In the genomic region with DNA sequence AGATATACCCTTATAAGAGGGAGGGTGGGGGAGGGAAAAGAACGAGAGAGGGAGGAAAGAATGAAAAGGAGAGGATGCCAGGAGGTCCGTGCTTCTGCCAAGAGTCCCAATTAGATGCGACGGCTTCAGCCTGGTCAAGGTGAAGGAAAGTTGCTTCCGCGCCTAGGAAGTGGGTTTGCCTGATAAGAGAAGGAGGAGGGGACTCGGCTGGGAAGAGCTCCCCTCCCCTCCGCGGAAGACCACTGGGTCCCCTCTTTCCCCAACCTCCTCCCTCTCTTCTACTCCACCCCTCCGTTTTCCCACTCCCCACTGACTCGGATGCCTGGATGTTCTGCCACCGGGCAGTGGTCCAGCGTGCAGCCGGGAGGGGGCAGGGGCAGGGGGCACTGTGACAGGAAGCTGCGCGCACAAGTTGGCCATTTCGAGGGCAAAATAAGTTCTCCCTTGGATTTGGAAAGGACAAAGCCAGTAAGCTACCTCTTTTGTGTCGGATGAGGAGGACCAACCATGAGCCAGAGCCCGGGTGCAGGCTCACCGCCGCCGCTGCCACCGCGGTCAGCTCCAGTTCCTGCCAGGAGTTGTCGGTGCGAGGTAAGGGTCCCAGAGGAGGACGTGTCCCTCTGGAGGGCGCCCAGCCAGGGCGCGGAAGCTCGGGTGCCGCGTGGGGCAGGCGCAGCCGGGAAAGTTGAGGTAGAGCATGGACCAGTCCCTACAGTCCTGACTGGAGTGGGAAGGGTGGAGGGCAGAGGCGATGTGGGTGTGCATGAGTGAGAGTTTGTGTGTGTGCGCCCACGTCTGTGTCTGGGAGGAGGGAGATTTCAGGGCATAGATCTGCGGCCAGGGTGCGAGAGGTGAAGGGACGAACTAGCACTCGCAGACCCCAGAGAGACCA, we compare ENCODE assay signal across 13 cellular contexts. TPM values are rescaled to one million over a fixed set of nuclear protein-coding genes. Genes with fewer than 3 reads are reported as not detected.
DNase-seq lines count a peak whose midpoint lies in the region; ATAC-seq, FAIRE-seq and TF ChIP-seq lines count a peak whose summit lies in the region.
"Had no signal": no experiment of that assay in that cellular context is flagged by ENCODE, and none has a peak within 500 bp of the region (broad histone marks: within the 10 kb centered on the region; RNA-seq: fewer than 3 reads in every experiment).

No MANE protein-coding gene starts in this region.

- peaks cover 48% of the 10 kb centered on the region for H3K27me3 Mint-ChIP-seq in chondrocyte (ENCODE audit: low read depth)

- no peak for FAIRE-seq in HepG2 (lab: Jason Lieb, UNC)

- H3K4me3 Mint-ChIP-seq in chondrocyte (ENCODE audit: unreplicated experiment), result peak overlapping the region; percentile 66

- H3K4me2 ChIP-seq in GM23248 (ENCODE audit: unreplicated experiment) (no peak overlapping the region), HepG2 (ENCODE audit: low read depth, low read length) (no peak overlapping the region)

- DNase-seq in GM23248, result no peak
- DNase-seq in chondrocyte (ENCODE audit: low spot score), result no peak
- no peak for DNase-seq in HepG2 (ENCODE audit: low spot score)
- no peak for DNase-seq in lower leg skin (ENCODE audit: low spot score in 2 of 2)
- no peak for DNase-seq in activated CD4-positive, alpha-beta T cell treated with anti-CD3 and anti-CD28 coated beads for 48 hours
- no peak for DNase-seq in G401 (ENCODE audit: low spot score)
- DNase-seq: effector memory CD4-positive, alpha-beta T cell; HCEC 1CT; NCI-H2171 treated with DMSO at 0.1 percent for 48 hours had no signal

- intact Hi-C loops in HepG2 (cut with micrococcal nuclease; ENCODE audit: unreplicated experiment), result no loop called here
- intact Hi-C loops in lower leg skin (cut with DNase I; ENCODE audit: low total_unique reads), result no loop called here

- POLR2A ChIA-PET in HepG2 (lab: Yijun Ruan, JAX), result no interaction called here

- H3K9me3 Mint-ChIP-seq in chondrocyte (ENCODE audit: low read depth), result no peaks in the 10 kb centered on the region

- no peak overlapping the region for H3K27ac ChIP-seq in GM23248
- no peak overlapping the region for H3K27ac ChIP-seq in HepG2 (ENCODE audit: extremely low read length, insufficient read depth, low read length)
- no peak overlapping the region for H3K27ac ChIP-seq in skeletal muscle tissue (ENCODE audit: low read depth, low read length)

- BruUV-seq in HepG2 (replicated peaks; lab: Mats Ljungman, UMichigan), result no TSS peak

- H3K9me2 ChIP-seq in GM23248 (ENCODE audit: insufficient read depth), result no peaks in the 10 kb centered on the region

- H3K9ac ChIP-seq in GM23248, result no peak overlapping the region
- no peak overlapping the region for H3K9ac ChIP-seq in HepG2 (ENCODE audit: insufficient read depth, low read depth, low read length)
- no peak overlapping the region for H3K9ac ChIP-seq in skeletal muscle tissue (ENCODE audit: low read depth in 1 of 3, low read length in 3 of 3)

- H3K27me3 ChIP-seq in GM23248 (replicated peaks; ENCODE audit: insufficient read depth) (peaks cover 26% of the 10 kb centered on the region), HepG2 (ENCODE audit: control insufficient read depth in 1 of 2, insufficient read depth in 2 of 2, low read length in 2 of 2) (peaks cover 0 to 12% of the 10 kb centered on the region in 2 experiments; a peak in 1 of 5 replicates), skeletal muscle tissue (ENCODE audit: control insufficient read depth in 3 of 3, insufficient read depth in 3 of 3, low read length in 3 of 3) (peaks cover 22 to 25% (median 23%) of the 10 kb centered on the region in 3 donors)

- H3K36me3 ChIP-seq in GM23248 (ENCODE audit: low read depth), result no peaks in the 10 kb centered on the region
- H3K36me3 ChIP-seq in HepG2 (replicated peaks in 1 of 2; ENCODE audit: control insufficient read depth in 1 of 2, insufficient read depth in 2 of 2, low read length in 2 of 2), result no peaks in the 10 kb centered on the region
- no peaks in the 10 kb centered on the region for H3K36me3 ChIP-seq in skeletal muscle tissue (ENCODE audit: control insufficient read depth in 3 of 3, insufficient read depth in 3 of 3, low read length in 3 of 3)

- H3K36me3 Mint-ChIP-seq in chondrocyte (ENCODE audit: low read depth), result no peaks in the 10 kb centered on the region

- H2AFZ ChIP-seq in GM23248 (peak overlapping the region; percentile 38; the same call in 1 of the 2 replicates), HepG2 (ENCODE audit: low read length) (no peak overlapping the region)

- 2 to 4% methylated on average over 38 to 42 of the region's 42 CpGs for WGBS in GM23248 (ENCODE audit: low coverage in 1 of 2, low lambda C conversion rate in 2 of 2, missing lambda C conversion rate in 2 of 2), 2 experiments
- 27% methylated on average over 29 of the region's 42 CpGs for WGBS in HepG2 (ENCODE audit: low lambda C conversion rate)
- 2 to 6% methylated on average over 38 to 42 of the region's 42 CpGs for WGBS in lower leg skin, 2 donors

- no peak overlapping the region for H3K27ac Mint-ChIP-seq in chondrocyte (ENCODE audit: unreplicated experiment)

- H3K79me2 ChIP-seq in GM23248 (ENCODE audit: insufficient read depth) (no peaks in the 10 kb centered on the region), HepG2 (ENCODE audit: insufficient read depth, low read length) (no peaks in the 10 kb centered on the region)

- TF ChIP-seq POLR2A in HepG2 (IDR thresholded peaks at IDR 0.05; ENCODE audit: insufficient read depth in 1 of 2, low read depth in 2 of 2, low read length in 2 of 2) (no peak), lower leg skin (IDR thresholded peaks at IDR 0.05) (no peak)

- CTCF ChIA-PET in HepG2 (lab: Yijun Ruan, JAX; ENCODE audit: low intra/inter-chr PET ratio, low total read pairs), result no interaction called here

- H4K20me1 ChIP-seq in GM23248 (ENCODE audit: insufficient read depth) (no peaks in the 10 kb centered on the region), HepG2 (ENCODE audit: insufficient read depth, low read length) (no peaks in the 10 kb centered on the region)

- TF ChIP-seq CTCF in chondrocyte (IDR thresholded peaks at IDR 0.05), result no peak
- no peak for TF ChIP-seq CTCF in HepG2 (CRISPR knock-in tag; IDR thresholded peaks at IDR 0.05)
- TF ChIP-seq CTCF in lower leg skin (IDR thresholded peaks at IDR 0.05), result no peak

- H3K4me3 ChIP-seq in GM23248 (no peak overlapping the region), HepG2 (replicated peaks in 1 of 3; ENCODE audit: insufficient read depth in 1 of 3, low read depth in 2 of 3, low read length in 3 of 3) (no peak overlapping the region), skeletal muscle tissue (ENCODE audit: low read length in 3 of 3) (peak overlapping the region in 2 of 3 donors; percentile 41 to 45), lower leg skin (ENCODE audit: low read depth, poor library complexity, severe bottlenecking) (no peak overlapping the region)

- TF ChIP-seq RAD21 in HepG2 (CRISPR knock-in tag; IDR thresholded peaks at IDR 0.05), result no peak

- H3F3A ChIP-seq in GM23248 (ENCODE audit: insufficient read depth), result no peaks in the 10 kb centered on the region

- ATAC-seq in HepG2, result peak; percentile 22; the same call in 1 of the 3 replicates
- no peak for ATAC-seq in HG02571 (IDR thresholded peaks at IDR 0.05; ENCODE audit: unreplicated experiment)

- 0 out of 2 replicates have a peak, but pooled peaks cover 4% of the 10 kb centered on the region for H3K4me1 ChIP-seq in GM23248 (ENCODE audit: insufficient read depth)
- no peaks in the 10 kb centered on the region for H3K4me1 ChIP-seq in HepG2 (ENCODE audit: insufficient read depth, low read length)
- peaks cover 6 to 11% (median 11%) of the 10 kb centered on the region in 3 donors for H3K4me1 ChIP-seq in skeletal muscle tissue (ENCODE audit: control insufficient read depth in 3 of 3, insufficient read depth in 3 of 3, low read length in 3 of 3)

- in situ Hi-C loops in GM23248 (cut with MboI) (no loop called here), HepG2 (cut with HindIII; ENCODE audit: extremely low pct_ligation_motif_present, low pct_unique_long_range_greater_than_20kb) (no loop called here), G401 (cut with HindIII; ENCODE audit: low sequenced_read_pairs) (no loop called here)

- H3K9me3 ChIP-seq in GM23248 (ENCODE audit: low read depth) (no peaks in the 10 kb centered on the region), HepG2 (ENCODE audit: low read length) (no peaks in the 10 kb centered on the region), skeletal muscle tissue (ENCODE audit: control insufficient read depth in 3 of 3, low read length in 3 of 3) (no peaks in the 10 kb centered on the region)

- TF ChIP-seq EP300 in HepG2 (IDR thresholded peaks at IDR 0.05; ENCODE audit: low read depth in 2 of 2, low read length in 2 of 2), result no peak
- TF ChIP-seq EP300 in HepG2 (CRISPR knock-in tag; IDR thresholded peaks at IDR 0.05; ENCODE audit: borderline replicate concordance), result no peak

- peaks cover 17% of the 10 kb centered on the region for H3K4me1 Mint-ChIP-seq in chondrocyte (ENCODE audit: low read depth)

RNA-seq across cellular contexts. Expression of a gene that starts 0.8 kb away (rescaled TPM):
- not detected in 2 replicates for total RNA-seq in GM23248 (2014; rRNA removed; shearing (Covaris generic))
- polyA plus RNA-seq in GM23248 (2016; fragmentation: Nextera tagmentation; extraction: Ambion mirVana) (not detected in 2 replicates), HepG2 (2011; rRNA removed) (not detected in 2 replicates)
- total RNA-seq in chondrocyte (not detected in 3 replicates), HepG2 (2016; rRNA removed; fragmentation: Illumina TruSeq; extraction: Trizol) (not detected in 2 replicates), skeletal muscle tissue (under 0.01 TPM), lower leg skin (not detected)
- not detected in 2 replicates for total RNA-seq in HepG2 (2016; cell fraction: cytosol; rRNA removed; fragmentation: Illumina TruSeq; extraction: Trizol; ENCODE audit: low read depth)
- total RNA-seq in HepG2 (2016; cell fraction: insoluble cytoplasmic fraction; rRNA removed; fragmentation: Illumina TruSeq; extraction: Trizol), result not detected in 2 replicates
- total RNA-seq in HepG2 (2016; cell fraction: membrane; rRNA removed; fragmentation: Illumina TruSeq; extraction: Trizol), result not detected in 2 replicates
- not detected in 2 replicates for total RNA-seq in HepG2 (2016; cell fraction: nucleus; rRNA removed; fragmentation: Illumina TruSeq; extraction: Trizol)
- not detected in 2 replicates for polyA plus RNA-seq in HepG2 (2011; cell fraction: cytosol; rRNA removed)
- polyA plus RNA-seq in HepG2 (2011; cell fraction: nucleus; rRNA removed), result not detected in 2 replicates
- not detected in 2 replicates for polyA plus RNA-seq in HepG2 (2012)
- not detected in 2 replicates for polyA plus RNA-seq in HepG2 (2016; cell fraction: cytosol; fragmentation: Illumina TruSeq; extraction: Trizol; ENCODE audit: low read depth)
- polyA plus RNA-seq in HepG2 (2016; cell fraction: insoluble cytoplasmic fraction; fragmentation: Illumina TruSeq; extraction: Trizol; ENCODE audit: low read depth), result not detected in 2 replicates
- polyA plus RNA-seq in HepG2 (2016; cell fraction: membrane; fragmentation: Illumina TruSeq; extraction: Trizol; ENCODE audit: low read depth), result not detected in 2 replicates
- not detected in 2 replicates for polyA plus RNA-seq in HepG2 (2016; cell fraction: nucleus; fragmentation: Illumina TruSeq; extraction: Trizol; ENCODE audit: insufficient read depth, low read depth)
- polyA minus RNA-seq in HepG2 (2011; rRNA and poly(A)+ RNA removed; ENCODE audit: low replicate concordance), result not detected in 2 replicates
- polyA minus RNA-seq in HepG2 (2011; cell fraction: cytosol; rRNA and poly(A)+ RNA removed), result not detected in 2 replicates
- not detected in 2 replicates for polyA minus RNA-seq in HepG2 (2011; cell fraction: nucleus; rRNA and poly(A)+ RNA removed)
- total RNA-seq in G401 (2014; rRNA removed; shearing (Covaris generic)), result not detected in 2 replicates
- total RNA-seq: lung microvascular endothelial cell; T-helper 1 cell treated with Interleukin-12 subunit alpha and Interleukin-12 subunit beta and Interleukin-4 antibody, amounts not matched to agents 30 ng/mL and 1 ng/mL, for 36 hours had no signal

Comparison
In these comparisons a context has a peak if more than half of its experiments do, and no peak if none do; other contexts are left out.
1. H3K4me3 ChIP-seq: peak in skeletal muscle tissue (2 of 3); none in GM23248 (single experiment), HepG2 (0 of 3) and lower leg skin (single experiment).